20 cellular contexts compared by ENCODE assay signal in genomic region chr1:52880226-52880625, GRCh38.
DNase-seq lines count a peak whose midpoint lies in the region; ATAC-seq, FAIRE-seq and TF ChIP-seq lines count a peak whose summit lies in the region.
"Had no signal": no experiment of that assay in that cellular context is flagged by ENCODE, and none has a peak within 500 bp of the region (broad histone marks: within the 10 kb centered on the region; RNA-seq: fewer than 3 reads in every experiment).

No MANE protein-coding gene starts in this region.

- no peak for TF ChIP-seq POLR2A in H54 (IDR thresholded peaks at IDR 0.05; ENCODE audit: low read depth, low read length)

- DNase-seq in NCI-H748 (lab: John Stamatoyannopoulos, UW; ENCODE audit: unreplicated experiment) (peak; percentile 16), NCI-H748 treated with DMSO at 0.1 percent for 48 hours (lab: John Stamatoyannopoulos, UW) (no peak), NCI-H69 (lab: John Stamatoyannopoulos, UW) (peak; percentile 76), kidney glomerular epithelial cell (lab: John Stamatoyannopoulos, UW) (peak; percentile 75), CD1c-positive myeloid dendritic cell (ENCODE audit: extremely low spot score) (no peak), H54 (ENCODE audit: insufficient read length, low spot score) (no peak), HK-2 (ENCODE audit: unreplicated experiment) (no peak)
- DNase-seq: 8988T, AML-193, EL, GF-D8, NCI-H1105, NCI-H146, NCI-H510A treated with DMSO at 0.1 percent for 48 hours, SIG-M5, T-cell had no signal

- ATAC-seq in HG03378 (IDR thresholded peaks at IDR 0.05; ENCODE audit: unreplicated experiment): no peak
- ATAC-seq: HepG2, K562, T-cell had no signal

- no peak for FAIRE-seq in H54 (lab: Jason Lieb, UNC)
- FAIRE-seq: GM19239, HepG2, K562 had no signal

Comparison
In these comparisons a context has a peak if more than half of its experiments do, and no peak if none do; other contexts are left out.
1. DNase-seq: peak in NCI-H748 (single experiment), NCI-H69 (single experiment) and kidney glomerular epithelial cell (single experiment); none in NCI-H748 treated with DMSO at 0.1 percent for 48 hours (single experiment), CD1c-positive myeloid dendritic cell (single experiment), H54 (single experiment) and HK-2 (single experiment).